In genomic region chr2:207330912-207331311, GRCh38 we compare ENCODE assay signal across 9 cellular contexts.
A peak's percentile ranks its signal among the peaks of the same experiment; 100 is the strongest.
DNase-seq lines count a peak whose midpoint lies in the region; ATAC-seq, FAIRE-seq and TF ChIP-seq lines count a peak whose summit lies in the region.
"Had no signal": no experiment of that assay in that cellular context is flagged by ENCODE, and none has a peak within 500 bp of the region (broad histone marks: within the 10 kb centered on the region; RNA-seq: fewer than 3 reads in every experiment).

No MANE protein-coding gene starts in this region.

- no peaks in the 10 kb centered on the region for H3K36me3 Mint-ChIP-seq in activated naive CD4-positive, alpha-beta T cell treated with anti-CD3 and anti-CD28 coated beads, Interleukin-2, amount 50 U/mL, for 24 hours

- no peak overlapping the region for H4K8ac ChIP-seq in neuronal stem cell (ENCODE audit: low read depth, low read length)

- H3K27ac ChIP-seq in neuronal stem cell (replicated peaks; ENCODE audit: low read length), result no peak overlapping the region

- H3K79me1 ChIP-seq in neuronal stem cell (ENCODE audit: low read depth, low read length), result no peaks in the 10 kb centered on the region

- H2BK12ac ChIP-seq in neuronal stem cell (ENCODE audit: low read length), result no peak overlapping the region

- no peak overlapping the region for H3K9ac ChIP-seq in neuronal stem cell (ENCODE audit: low read depth, low read length, poor library complexity)

- H3K4me1 Mint-ChIP-seq in activated naive CD4-positive, alpha-beta T cell treated with anti-CD3 and anti-CD28 coated beads, Interleukin-2, amount 50 U/mL, for 24 hours, result peaks cover 37% of the 10 kb centered on the region

- H3K4me3 ChIP-seq in neuronal stem cell (ENCODE audit: low read length in 2 of 2), result no peak overlapping the region

- no peak overlapping the region for H3K4me2 ChIP-seq in neuronal stem cell (ENCODE audit: insufficient read depth, low read length, poor library complexity, severe bottlenecking)

- no peaks in the 10 kb centered on the region for H3K36me3 ChIP-seq in neuronal stem cell (replicated peaks in 1 of 2; ENCODE audit: control insufficient read depth in 2 of 2, insufficient read depth in 2 of 2, low read length in 2 of 2)

- FAIRE-seq in D721Med (lab: Jason Lieb, UNC), result no peak
- FAIRE-seq: TTC549 had no signal

- no peak overlapping the region for H2BK5ac ChIP-seq in neuronal stem cell (ENCODE audit: low read length)

- H3K9me3 ChIP-seq in neuronal stem cell (replicated peaks in 1 of 2; ENCODE audit: control insufficient read depth in 2 of 2, insufficient read depth in 1 of 2, low read depth in 1 of 2, low read length in 2 of 2), result no peaks in the 10 kb centered on the region

- H3K4ac ChIP-seq in neuronal stem cell (ENCODE audit: low read length), result no peak overlapping the region

- no peak overlapping the region for H4K91ac ChIP-seq in neuronal stem cell (ENCODE audit: low read depth, low read length, poor library complexity)

- peak overlapping the region; percentile 2 for H2AFZ ChIP-seq in neuronal stem cell (ENCODE audit: low read length)

- no peak for TF ChIP-seq CTCF in D721Med (IDR thresholded peaks at IDR 0.05; ENCODE audit: insufficient read depth, missing control alignments)

- no peaks in the 10 kb centered on the region for H3K27me3 Mint-ChIP-seq in activated naive CD4-positive, alpha-beta T cell treated with anti-CD3 and anti-CD28 coated beads, Interleukin-2, amount 50 U/mL, for 24 hours

- peak; percentile 93 for DNase-seq in M059J (ENCODE audit: low read depth)
- no peak for DNase-seq in neuronal stem cell (ENCODE audit: low spot score)
- no peak for DNase-seq in NCI-H187 (lab: John Stamatoyannopoulos, UW)
- DNase-seq in superior temporal gyrus (ENCODE audit: extremely low spot score), result no peak
- no peak for DNase-seq in D721Med (ENCODE audit: insufficient read length, low spot score)

- no peak overlapping the region for H3K14ac ChIP-seq in neuronal stem cell (ENCODE audit: low read length)

- no peak overlapping the region for H2BK120ac ChIP-seq in neuronal stem cell (ENCODE audit: low read depth, low read length)

- ATAC-seq in GM18502 (IDR thresholded peaks at IDR 0.05; ENCODE audit: poor library complexity, unreplicated experiment) (peak; percentile 59), GM21737 (IDR thresholded peaks at IDR 0.05; ENCODE audit: unreplicated experiment) (peak; percentile 56)

- peak overlapping the region; percentile 27 for H3K27ac Mint-ChIP-seq in activated naive CD4-positive, alpha-beta T cell treated with anti-CD3 and anti-CD28 coated beads, Interleukin-2, amount 50 U/mL, for 24 hours

- H3K18ac ChIP-seq in neuronal stem cell (ENCODE audit: low read length), result no peak overlapping the region

- WGBS in neuronal stem cell (ENCODE audit: extremely low coverage in 2 of 2, insufficient read length in 2 of 2, insufficient replicate concordance in 1 of 2), 2 donors, result no CpG with 5 or more reads among the region's 7 CpGs

- H3K27me3 ChIP-seq in neuronal stem cell (ENCODE audit: control insufficient read depth in 3 of 3, insufficient read depth in 3 of 3, low read depth in 1 of 3, low read length in 3 of 3), result no peaks in the 10 kb centered on the region

- H3K9me3 Mint-ChIP-seq in activated naive CD4-positive, alpha-beta T cell treated with anti-CD3 and anti-CD28 coated beads, Interleukin-2, amount 50 U/mL, for 24 hours, result no peaks in the 10 kb centered on the region

- peaks cover 7 to 27% of the 10 kb centered on the region in 2 donors for H3K4me1 ChIP-seq in neuronal stem cell (ENCODE audit: control insufficient read depth in 2 of 2, insufficient read depth in 1 of 2, low read depth in 1 of 2, low read length in 2 of 2)

- no peak overlapping the region for H3K4me3 Mint-ChIP-seq in activated naive CD4-positive, alpha-beta T cell treated with anti-CD3 and anti-CD28 coated beads, Interleukin-2, amount 50 U/mL, for 24 hours

- H2AK5ac ChIP-seq in neuronal stem cell (ENCODE audit: low read depth, low read length), result no peak overlapping the region

- H2BK15ac ChIP-seq in neuronal stem cell (ENCODE audit: low read length), result no peak overlapping the region

- no peak overlapping the region for H3K23ac ChIP-seq in neuronal stem cell (ENCODE audit: low read depth, low read length, poor library complexity)
